In genomic region chr13:42174344-42175162, GRCh38 we compare ENCODE assay signal across 17 cellular contexts.
DNase-seq lines count a peak whose midpoint lies in the region; TF ChIP-seq lines count a peak whose summit lies in the region.
"Had no signal": no experiment of that assay in that cellular context is flagged by ENCODE, and none has a peak within 500 bp of the region (broad histone marks: within the 10 kb centered on the region; RNA-seq: fewer than 3 reads in every experiment).

No MANE protein-coding gene starts in this region.

- TF ChIP-seq POLR2A in ovary (IDR thresholded peaks at IDR 0.05): no peak

- 56 to 72% (median 62%) methylated on average over 8 of the region's 8 CpGs for WGBS in ovary, 3 donors

- DNase-seq in ELR (ENCODE audit: low read depth) (peak; percentile 75), NCI-H460 (ENCODE audit: extremely low read depth, low read depth) (peak; percentile 1), endothelial cell (ENCODE audit: low spot score) (no peak), mesothelial cell of epicardium (ENCODE audit: low spot score in 2 of 2, unreplicated experiment in 2 of 2) (no peak), ovary (no peak), NOMO-1 treated with dmso at 0.1 percent for 144 hours (lab: John Stamatoyannopoulos, UW; ENCODE audit: unreplicated experiment) (no peak)
- no peak for DNase-seq in effector CD4-positive, alpha-beta T cell
- no peak for DNase-seq in central memory CD4-positive, alpha-beta T cell
- DNase-seq: body of pancreas; foreskin melanocyte; GOT3; NCI-H1048; stimulated activated CD4-positive, alpha-beta T cell treated with anti-CD3 and anti-CD28 coated beads, Interleukin-2, amount 100 ng/mL, for 48 hours; stimulated activated CD8-positive, alpha-beta memory T cell treated with anti-CD3 and anti-CD28 coated beads, Interleukin-4, amount 100 ng/mL, for 48 hours; testis; WERI-Rb-1 had no signal

- peaks cover 29% of the 10 kb centered on the region for H3K36me3 Mint-ChIP-seq in endothelial cell (ENCODE audit: low read depth, unreplicated experiment)
- H3K36me3 Mint-ChIP-seq in mesothelial cell of epicardium: peaks cover 9% of the 10 kb centered on the region

- H3K4me1 Mint-ChIP-seq in endothelial cell (ENCODE audit: unreplicated experiment): peaks cover 15% of the 10 kb centered on the region
- H3K4me1 Mint-ChIP-seq in mesothelial cell of epicardium: peaks cover 38% of the 10 kb centered on the region
- H3K4me1 Mint-ChIP-seq: neural crest cell had no signal

- TF ChIP-seq CTCF in endothelial cell (IDR thresholded peaks at IDR 0.05; ENCODE audit: unreplicated experiment) (no peak), mesothelial cell of epicardium (IDR thresholded peaks at IDR 0.05; ENCODE audit: unreplicated experiment) (no peak), ovary (IDR thresholded peaks at IDR 0.05) (no peak)

- H3K4me3 Mint-ChIP-seq in endothelial cell (ENCODE audit: unreplicated experiment): no peak overlapping the region
- H3K4me3 Mint-ChIP-seq in mesothelial cell of epicardium: no peak overlapping the region
- H3K4me3 Mint-ChIP-seq: neural crest cell had no signal

- no peaks in the 10 kb centered on the region for H3K4me1 ChIP-seq in ovary (ENCODE audit: insufficient read depth)
- H3K4me1 ChIP-seq: body of pancreas had no signal

- no peaks in the 10 kb centered on the region for H3K9me3 Mint-ChIP-seq in endothelial cell (ENCODE audit: unreplicated experiment)
- peaks cover 9% of the 10 kb centered on the region for H3K9me3 Mint-ChIP-seq in mesothelial cell of epicardium
- H3K9me3 Mint-ChIP-seq: neural crest cell had no signal

- no peaks in the 10 kb centered on the region for H3K27me3 ChIP-seq in ovary
- H3K27me3 ChIP-seq: body of pancreas, testis had no signal

- TF ChIP-seq EP300 in ovary (IDR thresholded peaks at IDR 0.05): no peak

- intact Hi-C loops in ovary (cut with DNase I): no loop called here

- H3K27ac Mint-ChIP-seq in endothelial cell (ENCODE audit: unreplicated experiment): peak overlapping the region; percentile 15
- H3K27ac Mint-ChIP-seq in mesothelial cell of epicardium: peak overlapping the region; percentile 88

- no peak overlapping the region for H3K27ac ChIP-seq in ovary
- H3K27ac ChIP-seq: body of pancreas, testis, WERI-Rb-1 had no signal

- H3K4me3 ChIP-seq in ovary: no peak overlapping the region
- H3K4me3 ChIP-seq: body of pancreas, testis had no signal

- no peaks in the 10 kb centered on the region for H3K9me3 ChIP-seq in ovary
- H3K9me3 ChIP-seq: body of pancreas, testis had no signal

- H3K27me3 Mint-ChIP-seq in endothelial cell (ENCODE audit: unreplicated experiment): no peaks in the 10 kb centered on the region
- H3K27me3 Mint-ChIP-seq in mesothelial cell of epicardium (ENCODE audit: low read depth): no peaks in the 10 kb centered on the region

- no peaks in the 10 kb centered on the region for H3K36me3 ChIP-seq in ovary
- H3K36me3 ChIP-seq: WERI-Rb-1 had no signal

Comparison
In these comparisons a context has a peak if more than half of its experiments do, and no peak if none do; other contexts are left out.
1. DNase-seq: peak in ELR (single experiment) and NCI-H460 (single experiment); none in endothelial cell (single experiment), mesothelial cell of epicardium (0 of 2), effector CD4-positive, alpha-beta T cell (single experiment), central memory CD4-positive, alpha-beta T cell (single experiment), ovary (0 of 5) and NOMO-1 treated with dmso at 0.1 percent for 144 hours (single experiment).